1 cellular context compared by ENCODE assay signal in the genomic region with DNA sequence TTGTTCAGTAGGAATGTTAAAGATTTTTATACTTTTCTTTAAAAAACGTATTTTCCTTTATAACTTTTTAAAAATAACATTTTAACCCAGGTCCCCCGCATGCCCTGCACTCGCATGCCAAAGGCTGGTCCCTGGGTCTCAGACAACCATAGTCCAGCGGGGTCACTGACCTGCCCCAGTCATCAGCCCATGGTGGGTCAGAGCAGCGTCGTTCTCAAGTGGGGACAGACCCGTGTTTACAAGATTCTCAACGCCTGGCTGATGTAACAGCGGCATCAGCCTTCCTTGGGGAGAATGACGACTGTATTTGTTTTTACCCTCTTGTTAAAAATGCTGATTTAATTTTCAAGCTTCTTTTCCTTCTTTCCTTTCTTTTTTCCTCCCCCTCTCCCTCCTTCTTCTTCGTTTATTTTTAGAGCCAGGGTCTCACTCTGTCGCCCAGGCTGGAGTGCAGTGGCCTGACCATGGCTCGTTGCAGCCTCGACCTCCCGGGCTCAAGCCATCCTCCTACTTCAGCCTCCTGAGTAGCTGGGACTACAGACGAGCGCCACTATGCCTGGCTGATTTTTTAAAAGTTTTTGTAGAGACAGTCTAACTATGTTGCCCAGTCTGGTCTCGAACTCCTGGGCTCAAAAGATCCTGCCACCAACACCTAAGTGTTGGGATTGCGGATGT.
TF ChIP-seq lines count a peak whose summit lies in the region.

No MANE protein-coding gene starts in this region.

TF ChIP-seq in HepG2, 621 proteins besides CTCF, POLR2A, EP300 and RAD21 (continued from another document):
- TF ChIP-seq KDM2A (CRISPR knock-in tag; IDR thresholded peaks at IDR 0.05; ENCODE audit: borderline replicate concordance, low read depth): no peak
- no peak for TF ChIP-seq ARNT2 (CRISPR knock-in tag; IDR thresholded peaks at IDR 0.05; ENCODE audit: low read depth)
- no peak for TF ChIP-seq ZMAT3 (CRISPR knock-in tag; conservative IDR thresholded peaks at IDR 0.05)
- no peak for TF ChIP-seq ZSCAN22 (CRISPR knock-in tag; IDR thresholded peaks at IDR 0.05)
- TF ChIP-seq PLRG1 (conservative IDR thresholded peaks at IDR 0.05): no peak
- TF ChIP-seq NR2F1 (CRISPR knock-in tag; IDR thresholded peaks at IDR 0.05): 0 out of 4 replicates have a peak, but pooled peaks of 1 of the 2 experiments have one; percentile 21
- TF ChIP-seq, protein P1, sequence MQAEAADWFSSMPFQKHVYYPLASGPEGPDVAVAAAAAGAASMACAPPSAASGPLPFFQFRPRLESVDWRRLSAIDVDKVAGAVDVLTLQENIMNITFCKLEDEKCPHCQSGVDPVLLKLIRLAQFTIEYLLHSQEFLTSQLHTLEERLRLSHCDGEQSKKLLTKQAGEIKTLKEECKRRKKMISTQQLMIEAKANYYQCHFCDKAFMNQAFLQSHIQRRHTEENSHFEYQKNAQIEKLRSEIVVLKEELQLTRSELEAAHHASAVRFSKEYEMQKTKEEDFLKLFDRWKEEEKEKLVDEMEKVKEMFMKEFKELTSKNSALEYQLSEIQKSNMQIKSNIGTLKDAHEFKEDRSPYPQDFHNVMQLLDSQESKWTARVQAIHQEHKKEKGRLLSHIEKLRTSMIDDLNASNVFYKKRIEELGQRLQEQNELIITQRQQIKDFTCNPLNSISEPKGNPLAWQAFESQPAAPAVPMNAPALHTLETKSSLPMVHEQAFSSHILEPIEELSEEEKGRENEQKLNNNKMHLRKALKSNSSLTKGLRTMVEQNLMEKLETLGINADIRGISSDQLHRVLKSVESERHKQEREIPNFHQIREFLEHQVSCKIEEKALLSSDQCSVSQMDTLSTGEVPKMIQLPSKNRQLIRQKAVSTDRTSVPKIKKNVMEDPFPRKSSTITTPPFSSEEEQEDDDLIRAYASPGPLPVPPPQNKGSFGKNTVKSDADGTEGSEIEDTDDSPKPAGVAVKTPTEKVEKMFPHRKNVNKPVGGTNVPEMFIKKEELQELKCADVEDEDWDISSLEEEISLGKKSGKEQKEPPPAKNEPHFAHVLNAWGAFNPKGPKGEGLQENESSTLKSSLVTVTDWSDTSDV (CRISPR knock-in tag; IDR thresholded peaks at IDR 0.05): no peak
- no peak for TF ChIP-seq ZNF558 (CRISPR knock-in tag; IDR thresholded peaks at IDR 0.05; ENCODE audit: borderline replicate concordance)
- no peak for TF ChIP-seq ZMYM4 (CRISPR knock-in tag; IDR thresholded peaks at IDR 0.05)
- TF ChIP-seq, protein P2, sequence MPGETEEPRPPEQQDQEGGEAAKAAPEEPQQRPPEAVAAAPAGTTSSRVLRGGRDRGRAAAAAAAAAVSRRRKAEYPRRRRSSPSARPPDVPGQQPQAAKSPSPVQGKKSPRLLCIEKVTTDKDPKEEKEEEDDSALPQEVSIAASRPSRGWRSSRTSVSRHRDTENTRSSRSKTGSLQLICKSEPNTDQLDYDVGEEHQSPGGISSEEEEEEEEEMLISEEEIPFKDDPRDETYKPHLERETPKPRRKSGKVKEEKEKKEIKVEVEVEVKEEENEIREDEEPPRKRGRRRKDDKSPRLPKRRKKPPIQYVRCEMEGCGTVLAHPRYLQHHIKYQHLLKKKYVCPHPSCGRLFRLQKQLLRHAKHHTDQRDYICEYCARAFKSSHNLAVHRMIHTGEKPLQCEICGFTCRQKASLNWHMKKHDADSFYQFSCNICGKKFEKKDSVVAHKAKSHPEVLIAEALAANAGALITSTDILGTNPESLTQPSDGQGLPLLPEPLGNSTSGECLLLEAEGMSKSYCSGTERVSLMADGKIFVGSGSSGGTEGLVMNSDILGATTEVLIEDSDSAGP (CRISPR knock-in tag; IDR thresholded peaks at IDR 0.05; ENCODE audit: borderline replicate concordance): no peak
- 0 out of 2 replicates have a peak, but pooled peaks have one; percentile 28 for TF ChIP-seq FOSL2 (CRISPR knock-in tag; IDR thresholded peaks at IDR 0.05)
- TF ChIP-seq CBX2 (IDR thresholded peaks at IDR 0.05; ENCODE audit: low read depth, low read length): peak; percentile 94; the same call in 1 of the 2 replicates
- peak; percentile 46; the same call in 1 of the 2 replicates for TF ChIP-seq CBX2 (CRISPR knock-in tag; IDR thresholded peaks at IDR 0.05; ENCODE audit: low read depth)
- TF ChIP-seq CBX1 (IDR thresholded peaks at IDR 0.05; ENCODE audit: low read depth): no peak
- TF ChIP-seq, protein P3, sequence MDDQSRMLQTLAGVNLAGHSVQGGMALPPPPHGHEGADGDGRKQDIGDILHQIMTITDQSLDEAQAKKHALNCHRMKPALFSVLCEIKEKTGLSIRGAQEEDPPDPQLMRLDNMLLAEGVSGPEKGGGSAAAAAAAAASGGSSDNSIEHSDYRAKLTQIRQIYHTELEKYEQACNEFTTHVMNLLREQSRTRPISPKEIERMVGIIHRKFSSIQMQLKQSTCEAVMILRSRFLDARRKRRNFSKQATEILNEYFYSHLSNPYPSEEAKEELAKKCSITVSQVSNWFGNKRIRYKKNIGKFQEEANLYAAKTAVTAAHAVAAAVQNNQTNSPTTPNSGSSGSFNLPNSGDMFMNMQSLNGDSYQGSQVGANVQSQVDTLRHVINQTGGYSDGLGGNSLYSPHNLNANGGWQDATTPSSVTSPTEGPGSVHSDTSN (CRISPR knock-in tag; IDR thresholded peaks at IDR 0.05; ENCODE audit: borderline replicate concordance): no peak
- TF ChIP-seq JARID2 (CRISPR knock-in tag; IDR thresholded peaks at IDR 0.05; ENCODE audit: insufficient replicate concordance): no peak
